ENCODE assay signal across 2 cellular contexts in the genomic region with DNA sequence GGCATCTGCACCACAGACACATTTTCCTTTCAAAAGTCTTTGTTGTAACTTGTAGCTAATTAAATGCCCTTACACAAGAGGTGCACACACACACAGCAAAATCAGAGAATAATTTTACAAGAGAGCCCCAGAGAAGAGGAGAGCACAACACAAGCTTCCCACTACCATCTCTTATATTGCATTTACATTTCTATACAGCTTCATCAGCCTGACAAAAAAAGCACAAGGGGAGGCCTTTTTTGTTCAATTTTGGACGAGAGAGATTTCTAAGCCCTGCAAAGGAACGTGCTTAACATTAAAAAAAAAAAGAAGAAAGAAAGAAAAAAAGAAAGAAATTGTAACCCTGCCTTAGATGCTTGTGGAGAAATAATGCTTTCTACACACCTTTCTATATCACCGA.
TF ChIP-seq lines count a peak whose summit lies in the region.

No MANE protein-coding gene starts in this region.

TF ChIP-seq in GM23338, 12 proteins besides CTCF, POLR2A, EP300 and RAD21 (continues in another document):
- TF ChIP-seq NANOG (IDR thresholded peaks at IDR 0.05; ENCODE audit: borderline replicate concordance) = no peak
- no peak for TF ChIP-seq JUNB (IDR thresholded peaks at IDR 0.05; ENCODE audit: unreplicated experiment)
- no peak for TF ChIP-seq ZNF331 (CRISPR knock-in tag; IDR thresholded peaks at IDR 0.05; ENCODE audit: low read depth)
- TF ChIP-seq, protein P1, sequence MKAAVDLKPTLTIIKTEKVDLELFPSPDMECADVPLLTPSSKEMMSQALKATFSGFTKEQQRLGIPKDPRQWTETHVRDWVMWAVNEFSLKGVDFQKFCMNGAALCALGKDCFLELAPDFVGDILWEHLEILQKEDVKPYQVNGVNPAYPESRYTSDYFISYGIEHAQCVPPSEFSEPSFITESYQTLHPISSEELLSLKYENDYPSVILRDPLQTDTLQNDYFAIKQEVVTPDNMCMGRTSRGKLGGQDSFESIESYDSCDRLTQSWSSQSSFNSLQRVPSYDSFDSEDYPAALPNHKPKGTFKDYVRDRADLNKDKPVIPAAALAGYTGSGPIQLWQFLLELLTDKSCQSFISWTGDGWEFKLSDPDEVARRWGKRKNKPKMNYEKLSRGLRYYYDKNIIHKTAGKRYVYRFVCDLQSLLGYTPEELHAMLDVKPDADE (IDR thresholded peaks at IDR 0.05) = no peak
- no peak for TF ChIP-seq EZH2 (IDR thresholded peaks at IDR 0.05; ENCODE audit: low read depth, unreplicated experiment)
- TF ChIP-seq, protein P2, sequence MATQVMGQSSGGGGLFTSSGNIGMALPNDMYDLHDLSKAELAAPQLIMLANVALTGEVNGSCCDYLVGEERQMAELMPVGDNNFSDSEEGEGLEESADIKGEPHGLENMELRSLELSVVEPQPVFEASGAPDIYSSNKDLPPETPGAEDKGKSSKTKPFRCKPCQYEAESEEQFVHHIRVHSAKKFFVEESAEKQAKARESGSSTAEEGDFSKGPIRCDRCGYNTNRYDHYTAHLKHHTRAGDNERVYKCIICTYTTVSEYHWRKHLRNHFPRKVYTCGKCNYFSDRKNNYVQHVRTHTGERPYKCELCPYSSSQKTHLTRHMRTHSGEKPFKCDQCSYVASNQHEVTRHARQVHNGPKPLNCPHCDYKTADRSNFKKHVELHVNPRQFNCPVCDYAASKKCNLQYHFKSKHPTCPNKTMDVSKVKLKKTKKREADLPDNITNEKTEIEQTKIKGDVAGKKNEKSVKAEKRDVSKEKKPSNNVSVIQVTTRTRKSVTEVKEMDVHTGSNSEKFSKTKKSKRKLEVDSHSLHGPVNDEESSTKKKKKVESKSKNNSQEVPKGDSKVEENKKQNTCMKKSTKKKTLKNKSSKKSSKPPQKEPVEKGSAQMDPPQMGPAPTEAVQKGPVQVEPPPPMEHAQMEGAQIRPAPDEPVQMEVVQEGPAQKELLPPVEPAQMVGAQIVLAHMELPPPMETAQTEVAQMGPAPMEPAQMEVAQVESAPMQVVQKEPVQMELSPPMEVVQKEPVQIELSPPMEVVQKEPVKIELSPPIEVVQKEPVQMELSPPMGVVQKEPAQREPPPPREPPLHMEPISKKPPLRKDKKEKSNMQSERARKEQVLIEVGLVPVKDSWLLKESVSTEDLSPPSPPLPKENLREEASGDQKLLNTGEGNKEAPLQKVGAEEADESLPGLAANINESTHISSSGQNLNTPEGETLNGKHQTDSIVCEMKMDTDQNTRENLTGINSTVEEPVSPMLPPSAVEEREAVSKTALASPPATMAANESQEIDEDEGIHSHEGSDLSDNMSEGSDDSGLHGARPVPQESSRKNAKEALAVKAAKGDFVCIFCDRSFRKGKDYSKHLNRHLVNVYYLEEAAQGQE (IDR thresholded peaks at IDR 0.05; ENCODE audit: unreplicated experiment) = no peak
- TF ChIP-seq, protein P3, sequence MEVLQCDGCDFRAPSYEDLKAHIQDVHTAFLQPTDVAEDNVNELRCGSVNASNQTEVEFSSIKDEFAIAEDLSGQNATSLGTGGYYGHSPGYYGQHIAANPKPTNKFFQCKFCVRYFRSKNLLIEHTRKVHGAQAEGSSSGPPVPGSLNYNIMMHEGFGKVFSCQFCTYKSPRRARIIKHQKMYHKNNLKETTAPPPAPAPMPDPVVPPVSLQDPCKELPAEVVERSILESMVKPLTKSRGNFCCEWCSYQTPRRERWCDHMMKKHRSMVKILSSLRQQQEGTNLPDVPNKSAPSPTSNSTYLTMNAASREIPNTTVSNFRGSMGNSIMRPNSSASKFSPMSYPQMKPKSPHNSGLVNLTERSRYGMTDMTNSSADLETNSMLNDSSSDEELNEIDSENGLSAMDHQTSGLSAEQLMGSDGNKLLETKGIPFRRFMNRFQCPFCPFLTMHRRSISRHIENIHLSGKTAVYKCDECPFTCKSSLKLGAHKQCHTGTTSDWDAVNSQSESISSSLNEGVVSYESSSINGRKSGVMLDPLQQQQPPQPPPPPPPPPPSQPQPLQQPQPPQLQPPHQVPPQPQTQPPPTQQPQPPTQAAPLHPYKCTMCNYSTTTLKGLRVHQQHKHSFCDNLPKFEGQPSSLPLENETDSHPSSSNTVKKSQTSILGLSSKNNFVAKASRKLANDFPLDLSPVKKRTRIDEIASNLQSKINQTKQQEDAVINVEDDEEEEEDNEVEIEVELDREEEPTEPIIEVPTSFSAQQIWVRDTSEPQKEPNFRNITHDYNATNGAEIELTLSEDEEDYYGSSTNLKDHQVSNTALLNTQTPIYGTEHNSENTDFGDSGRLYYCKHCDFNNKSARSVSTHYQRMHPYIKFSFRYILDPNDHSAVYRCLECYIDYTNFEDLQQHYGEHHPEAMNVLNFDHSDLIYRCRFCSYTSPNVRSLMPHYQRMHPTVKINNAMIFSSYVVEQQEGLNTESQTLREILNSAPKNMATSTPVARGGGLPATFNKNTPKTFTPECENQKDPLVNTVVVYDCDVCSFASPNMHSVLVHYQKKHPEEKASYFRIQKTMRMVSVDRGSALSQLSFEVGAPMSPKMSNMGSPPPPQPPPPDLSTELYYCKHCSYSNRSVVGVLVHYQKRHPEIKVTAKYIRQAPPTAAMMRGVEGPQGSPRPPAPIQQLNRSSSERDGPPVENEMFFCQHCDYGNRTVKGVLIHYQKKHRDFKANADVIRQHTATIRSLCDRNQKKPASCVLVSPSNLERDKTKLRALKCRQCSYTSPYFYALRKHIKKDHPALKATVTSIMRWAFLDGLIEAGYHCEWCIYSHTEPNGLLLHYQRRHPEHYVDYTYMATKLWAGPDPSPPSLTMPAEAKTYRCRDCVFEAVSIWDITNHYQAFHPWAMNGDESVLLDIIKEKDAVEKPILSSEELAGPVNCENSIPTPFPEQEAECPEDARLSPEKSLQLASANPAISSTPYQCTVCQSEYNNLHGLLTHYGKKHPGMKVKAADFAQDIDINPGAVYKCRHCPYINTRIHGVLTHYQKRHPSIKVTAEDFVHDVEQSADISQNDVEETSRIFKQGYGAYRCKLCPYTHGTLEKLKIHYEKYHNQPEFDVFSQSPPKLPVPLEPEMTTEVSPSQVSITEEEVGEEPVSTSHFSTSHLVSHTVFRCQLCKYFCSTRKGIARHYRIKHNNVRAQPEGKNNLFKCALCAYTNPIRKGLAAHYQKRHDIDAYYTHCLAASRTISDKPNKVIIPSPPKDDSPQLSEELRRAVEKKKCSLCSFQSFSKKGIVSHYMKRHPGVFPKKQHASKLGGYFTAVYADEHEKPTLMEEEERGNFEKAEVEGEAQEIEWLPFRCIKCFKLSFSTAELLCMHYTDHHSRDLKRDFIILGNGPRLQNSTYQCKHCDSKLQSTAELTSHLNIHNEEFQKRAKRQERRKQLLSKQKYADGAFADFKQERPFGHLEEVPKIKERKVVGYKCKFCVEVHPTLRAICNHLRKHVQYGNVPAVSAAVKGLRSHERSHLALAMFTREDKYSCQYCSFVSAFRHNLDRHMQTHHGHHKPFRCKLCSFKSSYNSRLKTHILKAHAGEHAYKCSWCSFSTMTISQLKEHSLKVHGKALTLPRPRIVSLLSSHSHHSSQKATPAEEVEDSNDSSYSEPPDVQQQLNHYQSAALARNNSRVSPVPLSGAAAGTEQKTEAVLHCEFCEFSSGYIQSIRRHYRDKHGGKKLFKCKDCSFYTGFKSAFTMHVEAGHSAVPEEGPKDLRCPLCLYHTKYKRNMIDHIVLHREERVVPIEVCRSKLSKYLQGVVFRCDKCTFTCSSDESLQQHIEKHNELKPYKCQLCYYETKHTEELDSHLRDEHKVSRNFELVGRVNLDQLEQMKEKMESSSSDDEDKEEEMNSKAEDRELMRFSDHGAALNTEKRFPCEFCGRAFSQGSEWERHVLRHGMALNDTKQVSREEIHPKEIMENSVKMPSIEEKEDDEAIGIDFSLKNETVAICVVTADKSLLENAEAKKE (CRISPR knock-in tag; IDR thresholded peaks at IDR 0.05) = no peak
- TF ChIP-seq STAT1 (IDR thresholded peaks at IDR 0.05; ENCODE audit: unreplicated experiment) = no peak
- TF ChIP-seq EZH2phosphoT487 (IDR thresholded peaks at IDR 0.05; ENCODE audit: unreplicated experiment) = no peak
- TF ChIP-seq ZNF114 (CRISPR knock-in tag; IDR thresholded peaks at IDR 0.05) = no peak

TF ChIP-seq in H1, 55 proteins besides CTCF, POLR2A, EP300 and RAD21:
- TF ChIP-seq BCL11A (IDR thresholded peaks at IDR 0.05; ENCODE audit: low read depth in 2 of 2, low read length in 2 of 2) (no peak), POU5F1 (IDR thresholded peaks at IDR 0.05; ENCODE audit: low read depth, low read length) (peak; percentile 72; the same call in 1 of the 2 replicates), CBX8 (IDR thresholded peaks at IDR 0.05; ENCODE audit: borderline replicate concordance, low read depth, low read length) (no peak)
- TF ChIP-seq, protein P4, sequence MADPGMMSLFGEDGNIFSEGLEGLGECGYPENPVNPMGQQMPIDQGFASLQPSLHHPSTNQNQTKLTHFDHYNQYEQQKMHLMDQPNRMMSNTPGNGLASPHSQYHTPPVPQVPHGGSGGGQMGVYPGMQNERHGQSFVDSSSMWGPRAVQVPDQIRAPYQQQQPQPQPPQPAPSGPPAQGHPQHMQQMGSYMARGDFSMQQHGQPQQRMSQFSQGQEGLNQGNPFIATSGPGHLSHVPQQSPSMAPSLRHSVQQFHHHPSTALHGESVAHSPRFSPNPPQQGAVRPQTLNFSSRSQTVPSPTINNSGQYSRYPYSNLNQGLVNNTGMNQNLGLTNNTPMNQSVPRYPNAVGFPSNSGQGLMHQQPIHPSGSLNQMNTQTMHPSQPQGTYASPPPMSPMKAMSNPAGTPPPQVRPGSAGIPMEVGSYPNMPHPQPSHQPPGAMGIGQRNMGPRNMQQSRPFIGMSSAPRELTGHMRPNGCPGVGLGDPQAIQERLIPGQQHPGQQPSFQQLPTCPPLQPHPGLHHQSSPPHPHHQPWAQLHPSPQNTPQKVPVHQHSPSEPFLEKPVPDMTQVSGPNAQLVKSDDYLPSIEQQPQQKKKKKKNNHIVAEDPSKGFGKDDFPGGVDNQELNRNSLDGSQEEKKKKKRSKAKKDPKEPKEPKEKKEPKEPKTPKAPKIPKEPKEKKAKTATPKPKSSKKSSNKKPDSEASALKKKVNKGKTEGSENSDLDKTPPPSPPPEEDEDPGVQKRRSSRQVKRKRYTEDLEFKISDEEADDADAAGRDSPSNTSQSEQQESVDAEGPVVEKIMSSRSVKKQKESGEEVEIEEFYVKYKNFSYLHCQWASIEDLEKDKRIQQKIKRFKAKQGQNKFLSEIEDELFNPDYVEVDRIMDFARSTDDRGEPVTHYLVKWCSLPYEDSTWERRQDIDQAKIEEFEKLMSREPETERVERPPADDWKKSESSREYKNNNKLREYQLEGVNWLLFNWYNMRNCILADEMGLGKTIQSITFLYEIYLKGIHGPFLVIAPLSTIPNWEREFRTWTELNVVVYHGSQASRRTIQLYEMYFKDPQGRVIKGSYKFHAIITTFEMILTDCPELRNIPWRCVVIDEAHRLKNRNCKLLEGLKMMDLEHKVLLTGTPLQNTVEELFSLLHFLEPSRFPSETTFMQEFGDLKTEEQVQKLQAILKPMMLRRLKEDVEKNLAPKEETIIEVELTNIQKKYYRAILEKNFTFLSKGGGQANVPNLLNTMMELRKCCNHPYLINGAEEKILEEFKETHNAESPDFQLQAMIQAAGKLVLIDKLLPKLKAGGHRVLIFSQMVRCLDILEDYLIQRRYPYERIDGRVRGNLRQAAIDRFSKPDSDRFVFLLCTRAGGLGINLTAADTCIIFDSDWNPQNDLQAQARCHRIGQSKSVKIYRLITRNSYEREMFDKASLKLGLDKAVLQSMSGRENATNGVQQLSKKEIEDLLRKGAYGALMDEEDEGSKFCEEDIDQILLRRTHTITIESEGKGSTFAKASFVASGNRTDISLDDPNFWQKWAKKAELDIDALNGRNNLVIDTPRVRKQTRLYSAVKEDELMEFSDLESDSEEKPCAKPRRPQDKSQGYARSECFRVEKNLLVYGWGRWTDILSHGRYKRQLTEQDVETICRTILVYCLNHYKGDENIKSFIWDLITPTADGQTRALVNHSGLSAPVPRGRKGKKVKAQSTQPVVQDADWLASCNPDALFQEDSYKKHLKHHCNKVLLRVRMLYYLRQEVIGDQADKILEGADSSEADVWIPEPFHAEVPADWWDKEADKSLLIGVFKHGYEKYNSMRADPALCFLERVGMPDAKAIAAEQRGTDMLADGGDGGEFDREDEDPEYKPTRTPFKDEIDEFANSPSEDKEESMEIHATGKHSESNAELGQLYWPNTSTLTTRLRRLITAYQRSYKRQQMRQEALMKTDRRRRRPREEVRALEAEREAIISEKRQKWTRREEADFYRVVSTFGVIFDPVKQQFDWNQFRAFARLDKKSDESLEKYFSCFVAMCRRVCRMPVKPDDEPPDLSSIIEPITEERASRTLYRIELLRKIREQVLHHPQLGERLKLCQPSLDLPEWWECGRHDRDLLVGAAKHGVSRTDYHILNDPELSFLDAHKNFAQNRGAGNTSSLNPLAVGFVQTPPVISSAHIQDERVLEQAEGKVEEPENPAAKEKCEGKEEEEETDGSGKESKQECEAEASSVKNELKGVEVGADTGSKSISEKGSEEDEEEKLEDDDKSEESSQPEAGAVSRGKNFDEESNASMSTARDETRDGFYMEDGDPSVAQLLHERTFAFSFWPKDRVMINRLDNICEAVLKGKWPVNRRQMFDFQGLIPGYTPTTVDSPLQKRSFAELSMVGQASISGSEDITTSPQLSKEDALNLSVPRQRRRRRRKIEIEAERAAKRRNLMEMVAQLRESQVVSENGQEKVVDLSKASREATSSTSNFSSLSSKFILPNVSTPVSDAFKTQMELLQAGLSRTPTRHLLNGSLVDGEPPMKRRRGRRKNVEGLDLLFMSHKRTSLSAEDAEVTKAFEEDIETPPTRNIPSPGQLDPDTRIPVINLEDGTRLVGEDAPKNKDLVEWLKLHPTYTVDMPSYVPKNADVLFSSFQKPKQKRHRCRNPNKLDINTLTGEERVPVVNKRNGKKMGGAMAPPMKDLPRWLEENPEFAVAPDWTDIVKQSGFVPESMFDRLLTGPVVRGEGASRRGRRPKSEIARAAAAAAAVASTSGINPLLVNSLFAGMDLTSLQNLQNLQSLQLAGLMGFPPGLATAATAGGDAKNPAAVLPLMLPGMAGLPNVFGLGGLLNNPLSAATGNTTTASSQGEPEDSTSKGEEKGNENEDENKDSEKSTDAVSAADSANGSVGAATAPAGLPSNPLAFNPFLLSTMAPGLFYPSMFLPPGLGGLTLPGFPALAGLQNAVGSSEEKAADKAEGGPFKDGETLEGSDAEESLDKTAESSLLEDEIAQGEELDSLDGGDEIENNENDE (IDR thresholded peaks at IDR 0.05; ENCODE audit: insufficient replicate concordance, low read length) = peak; percentile 68
